In the genomic region with DNA sequence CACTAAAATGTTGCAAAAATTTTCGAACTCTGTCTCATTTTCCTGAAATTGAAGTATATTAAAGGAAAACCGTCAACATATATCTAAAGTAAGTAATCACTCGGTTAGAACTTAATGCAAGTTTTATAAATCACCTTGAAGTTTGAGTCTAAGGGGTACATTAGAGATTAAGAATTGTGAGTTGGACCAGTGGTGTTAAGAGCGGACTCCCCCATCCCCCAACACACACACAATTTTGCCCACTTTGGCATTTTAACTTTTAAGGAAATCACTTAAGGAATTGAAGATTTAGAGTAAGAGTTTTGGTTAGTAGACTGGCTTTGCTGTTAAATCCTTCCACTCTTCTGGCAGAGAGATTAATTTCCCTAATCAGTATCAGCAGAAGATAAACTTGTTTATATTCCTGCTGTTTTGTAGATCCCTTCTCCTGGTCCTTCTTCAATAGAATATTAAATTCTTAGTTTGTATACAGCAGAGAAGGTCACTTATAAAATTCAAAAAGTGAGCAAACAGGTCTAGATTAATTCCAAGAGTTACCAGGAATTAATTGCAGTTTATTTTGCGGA, we compare ENCODE assay signal across 9 cellular contexts. TPM values are rescaled to one million over a fixed set of nuclear protein-coding genes. Genes with fewer than 3 reads are reported as not detected.
DNase-seq lines count a peak whose midpoint lies in the region; ATAC-seq and TF ChIP-seq lines count a peak whose summit lies in the region.
"Had no signal": no experiment of that assay in that cellular context is flagged by ENCODE, and none has a peak within 500 bp of the region (broad histone marks: within the 10 kb centered on the region; RNA-seq: fewer than 3 reads in every experiment).

No MANE protein-coding gene starts in this region.

- peak overlapping the region; percentile 93 for H3K4me3 ChIP-seq in GM23338
- peak overlapping the region; percentile 98 for H3K4me3 ChIP-seq in SK-N-MC
- peak overlapping the region; percentile 93 for H3K4me3 ChIP-seq in fibroblast of the aortic adventitia (ENCODE audit: low read depth, low read length)

- H3K9me2 ChIP-seq in GM23338 (ENCODE audit: insufficient read depth): no peaks in the 10 kb centered on the region

- ATAC-seq in GM23338: no peak
- ATAC-seq in GM19452 (IDR thresholded peaks at IDR 0.05; ENCODE audit: unreplicated experiment): no peak
- no peak for ATAC-seq in GM21447 (IDR thresholded peaks at IDR 0.05; ENCODE audit: unreplicated experiment)
- ATAC-seq in HG03097 (IDR thresholded peaks at IDR 0.05; ENCODE audit: low FRiP score, unreplicated experiment): no peak

- peaks cover 5% of the 10 kb centered on the region for H3K27me3 Mint-ChIP-seq in GM23338 (ENCODE audit: insufficient read depth, low read depth, poor library complexity)

- peaks cover 55% of the 10 kb centered on the region for H3K4me1 ChIP-seq in GM23338 (ENCODE audit: insufficient read depth)

- H3K9me3 ChIP-seq in SK-N-MC (ENCODE audit: low read depth, low read length): no peaks in the 10 kb centered on the region

- H3K9ac ChIP-seq in SK-N-MC (ENCODE audit: insufficient read length): peak overlapping the region; percentile 92

- H3K36me3 Mint-ChIP-seq in GM23338 (ENCODE audit: low read depth): peaks cover 10% of the 10 kb centered on the region

- H3K79me2 ChIP-seq in GM23338 (replicated peaks; ENCODE audit: insufficient read depth): peaks cover 64% of the 10 kb centered on the region

- H3K36me3 ChIP-seq in GM23338 (ENCODE audit: insufficient read depth): no peaks in the 10 kb centered on the region; the same call in 1 of the 2 replicates
- H3K36me3 ChIP-seq in SK-N-MC (ENCODE audit: insufficient read depth, low read length): peaks cover 9% of the 10 kb centered on the region; the same call in 1 of the 2 replicates

- peak overlapping the region; percentile 97; the same call in 1 of the 2 replicates for H3K27ac ChIP-seq in GM23338 (ENCODE audit: low read depth)
- H3K27ac ChIP-seq in SK-N-MC: no peak overlapping the region

- H3K4me1 Mint-ChIP-seq in GM23338: peaks cover 42% of the 10 kb centered on the region

- no peaks in the 10 kb centered on the region; the same call in 2 of the 3 replicates for H3K9me3 Mint-ChIP-seq in GM23338

- DNase-seq in GM23338 (ENCODE audit: low spot score) (no peak), SK-N-MC (ENCODE audit: low read depth, low spot score) (no peak), fibroblast of the aortic adventitia (ENCODE audit: low read depth) (peak; percentile 52), renal cortical epithelial cell (ENCODE audit: low read depth) (peak; percentile 42), inferior parietal cortex (ENCODE audit: extremely low spot score) (no peak)
- DNase-seq: NCI-H2081 treated with DMSO at 0.1 percent for 48 hours had no signal

- TF ChIP-seq CTCF in GM23338 (conservative IDR thresholded peaks at IDR 0.05; ENCODE audit: low read depth in 2 of 2): no peak
- TF ChIP-seq CTCF in fibroblast of the aortic adventitia (IDR thresholded peaks at IDR 0.05; ENCODE audit: insufficient read depth, low read length): no peak

- H2AFZ ChIP-seq in GM23338: no peak overlapping the region

- peak overlapping the region; percentile 95 for H3K27ac Mint-ChIP-seq in GM23338

- H4K20me1 ChIP-seq in GM23338 (replicated peaks; ENCODE audit: insufficient read depth): peaks cover 39% of the 10 kb centered on the region

- H3K4me2 ChIP-seq in GM23338: peak overlapping the region; percentile 95

- H3F3A ChIP-seq in GM23338 (replicated peaks; ENCODE audit: low read depth): no peaks in the 10 kb centered on the region

- H3K27me3 ChIP-seq in GM23338 (ENCODE audit: insufficient read depth): no peaks in the 10 kb centered on the region

- peak overlapping the region; percentile 96 for H3K4me3 Mint-ChIP-seq in GM23338

TF ChIP-seq in GM23338, 12 proteins besides CTCF, POLR2A, EP300 and RAD21 (continues in another document):
- TF ChIP-seq ZNF114 (CRISPR knock-in tag; IDR thresholded peaks at IDR 0.05): no peak
- no peak for TF ChIP-seq POLR2AphosphoS5 (IDR thresholded peaks at IDR 0.05; ENCODE audit: low read depth)
- TF ChIP-seq, protein P1, sequence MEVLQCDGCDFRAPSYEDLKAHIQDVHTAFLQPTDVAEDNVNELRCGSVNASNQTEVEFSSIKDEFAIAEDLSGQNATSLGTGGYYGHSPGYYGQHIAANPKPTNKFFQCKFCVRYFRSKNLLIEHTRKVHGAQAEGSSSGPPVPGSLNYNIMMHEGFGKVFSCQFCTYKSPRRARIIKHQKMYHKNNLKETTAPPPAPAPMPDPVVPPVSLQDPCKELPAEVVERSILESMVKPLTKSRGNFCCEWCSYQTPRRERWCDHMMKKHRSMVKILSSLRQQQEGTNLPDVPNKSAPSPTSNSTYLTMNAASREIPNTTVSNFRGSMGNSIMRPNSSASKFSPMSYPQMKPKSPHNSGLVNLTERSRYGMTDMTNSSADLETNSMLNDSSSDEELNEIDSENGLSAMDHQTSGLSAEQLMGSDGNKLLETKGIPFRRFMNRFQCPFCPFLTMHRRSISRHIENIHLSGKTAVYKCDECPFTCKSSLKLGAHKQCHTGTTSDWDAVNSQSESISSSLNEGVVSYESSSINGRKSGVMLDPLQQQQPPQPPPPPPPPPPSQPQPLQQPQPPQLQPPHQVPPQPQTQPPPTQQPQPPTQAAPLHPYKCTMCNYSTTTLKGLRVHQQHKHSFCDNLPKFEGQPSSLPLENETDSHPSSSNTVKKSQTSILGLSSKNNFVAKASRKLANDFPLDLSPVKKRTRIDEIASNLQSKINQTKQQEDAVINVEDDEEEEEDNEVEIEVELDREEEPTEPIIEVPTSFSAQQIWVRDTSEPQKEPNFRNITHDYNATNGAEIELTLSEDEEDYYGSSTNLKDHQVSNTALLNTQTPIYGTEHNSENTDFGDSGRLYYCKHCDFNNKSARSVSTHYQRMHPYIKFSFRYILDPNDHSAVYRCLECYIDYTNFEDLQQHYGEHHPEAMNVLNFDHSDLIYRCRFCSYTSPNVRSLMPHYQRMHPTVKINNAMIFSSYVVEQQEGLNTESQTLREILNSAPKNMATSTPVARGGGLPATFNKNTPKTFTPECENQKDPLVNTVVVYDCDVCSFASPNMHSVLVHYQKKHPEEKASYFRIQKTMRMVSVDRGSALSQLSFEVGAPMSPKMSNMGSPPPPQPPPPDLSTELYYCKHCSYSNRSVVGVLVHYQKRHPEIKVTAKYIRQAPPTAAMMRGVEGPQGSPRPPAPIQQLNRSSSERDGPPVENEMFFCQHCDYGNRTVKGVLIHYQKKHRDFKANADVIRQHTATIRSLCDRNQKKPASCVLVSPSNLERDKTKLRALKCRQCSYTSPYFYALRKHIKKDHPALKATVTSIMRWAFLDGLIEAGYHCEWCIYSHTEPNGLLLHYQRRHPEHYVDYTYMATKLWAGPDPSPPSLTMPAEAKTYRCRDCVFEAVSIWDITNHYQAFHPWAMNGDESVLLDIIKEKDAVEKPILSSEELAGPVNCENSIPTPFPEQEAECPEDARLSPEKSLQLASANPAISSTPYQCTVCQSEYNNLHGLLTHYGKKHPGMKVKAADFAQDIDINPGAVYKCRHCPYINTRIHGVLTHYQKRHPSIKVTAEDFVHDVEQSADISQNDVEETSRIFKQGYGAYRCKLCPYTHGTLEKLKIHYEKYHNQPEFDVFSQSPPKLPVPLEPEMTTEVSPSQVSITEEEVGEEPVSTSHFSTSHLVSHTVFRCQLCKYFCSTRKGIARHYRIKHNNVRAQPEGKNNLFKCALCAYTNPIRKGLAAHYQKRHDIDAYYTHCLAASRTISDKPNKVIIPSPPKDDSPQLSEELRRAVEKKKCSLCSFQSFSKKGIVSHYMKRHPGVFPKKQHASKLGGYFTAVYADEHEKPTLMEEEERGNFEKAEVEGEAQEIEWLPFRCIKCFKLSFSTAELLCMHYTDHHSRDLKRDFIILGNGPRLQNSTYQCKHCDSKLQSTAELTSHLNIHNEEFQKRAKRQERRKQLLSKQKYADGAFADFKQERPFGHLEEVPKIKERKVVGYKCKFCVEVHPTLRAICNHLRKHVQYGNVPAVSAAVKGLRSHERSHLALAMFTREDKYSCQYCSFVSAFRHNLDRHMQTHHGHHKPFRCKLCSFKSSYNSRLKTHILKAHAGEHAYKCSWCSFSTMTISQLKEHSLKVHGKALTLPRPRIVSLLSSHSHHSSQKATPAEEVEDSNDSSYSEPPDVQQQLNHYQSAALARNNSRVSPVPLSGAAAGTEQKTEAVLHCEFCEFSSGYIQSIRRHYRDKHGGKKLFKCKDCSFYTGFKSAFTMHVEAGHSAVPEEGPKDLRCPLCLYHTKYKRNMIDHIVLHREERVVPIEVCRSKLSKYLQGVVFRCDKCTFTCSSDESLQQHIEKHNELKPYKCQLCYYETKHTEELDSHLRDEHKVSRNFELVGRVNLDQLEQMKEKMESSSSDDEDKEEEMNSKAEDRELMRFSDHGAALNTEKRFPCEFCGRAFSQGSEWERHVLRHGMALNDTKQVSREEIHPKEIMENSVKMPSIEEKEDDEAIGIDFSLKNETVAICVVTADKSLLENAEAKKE (CRISPR knock-in tag; IDR thresholded peaks at IDR 0.05): no peak
- TF ChIP-seq NANOG (IDR thresholded peaks at IDR 0.05; ENCODE audit: borderline replicate concordance): no peak
- no peak for TF ChIP-seq EZH2phosphoT487 (IDR thresholded peaks at IDR 0.05; ENCODE audit: unreplicated experiment)
- TF ChIP-seq EZH2 (IDR thresholded peaks at IDR 0.05; ENCODE audit: low read depth, unreplicated experiment): no peak

RNA-seq across cellular contexts. Expression of a gene that starts 1.5 kb away (rescaled TPM):
- 242 and 253 TPM in 2 replicates for total RNA-seq in GM23338 (2014; rRNA removed; shearing (Covaris generic))
- 109 and 113 TPM in 2 replicates for polyA plus RNA-seq in GM23338 (2016; fragmentation: Nextera tagmentation; extraction: Ambion mirVana)
- total RNA-seq in fibroblast of the aortic adventitia (ENCODE audit: low replicate concordance) (258 and 553 TPM in 2 replicates), renal cortical epithelial cell (443 and 1,090 TPM in 2 replicates)

Comparison
In these comparisons a context has a peak if more than half of its experiments do, and no peak if none do; other contexts are left out.
1. DNase-seq: peak in fibroblast of the aortic adventitia (single experiment) and renal cortical epithelial cell (single experiment); none in GM23338 (single experiment), SK-N-MC (single experiment) and inferior parietal cortex (single experiment).
2. Peak in every context shown above with its lines, with median percentiles within 50 percentile points of each other: H3K4me3 ChIP-seq.